Comparison of ENCODE assay signal across 19 cellular contexts in genomic region chr9:3931996-3932906, GRCh38.
DNase-seq lines count a peak whose midpoint lies in the region; ATAC-seq and TF ChIP-seq lines count a peak whose summit lies in the region.
"Had no signal": no experiment of that assay in that cellular context is flagged by ENCODE, and none has a peak within 500 bp of the region (broad histone marks: within the 10 kb centered on the region; RNA-seq: fewer than 3 reads in every experiment).

No MANE protein-coding gene starts in this region.

- no peak for DNase-seq in activated T-cell treated with anti-CD3 and anti-CD28 coated beads, Interleukin-2, amount 50 U/mL, for 4 hours
- DNase-seq in activated T-cell treated with anti-CD3 and anti-CD28 coated beads, Interleukin-2, amount 50 U/mL, for 48 hours, result no peak
- DNase-seq in RPMI7951 (ENCODE audit: low read depth) (peak; percentile 60), fibroblast of mammary gland (ENCODE audit: low read depth) (peak; percentile 76), OCI-M1 (lab: John Stamatoyannopoulos, UW) (no peak), Ammon's horn (ENCODE audit: low spot score) (no peak)
- DNase-seq: activated CD4-positive, alpha-beta T cell treated with anti-CD3 and anti-CD28 coated beads for 4 hours; activated naive CD8-positive, alpha-beta T cell treated with anti-CD3 and anti-CD28 coated beads, Interleukin-2, amount 10 ng/mL, durations not matched to agents 7 days and 5 days; cortex of kidney; gastrocnemius medialis; left cardiac atrium; naive thymus-derived CD4-positive, alpha-beta T cell; NCI-H1930; small intestine; SW 1271; upper lobe of left lung had no signal

- H3K9me3 Mint-ChIP-seq in activated T-cell treated with anti-CD3 and anti-CD28 coated beads, Interleukin-2, amount 50 U/mL, for 4 hours, result no peaks in the 10 kb centered on the region
- H3K9me3 Mint-ChIP-seq in stimulated activated naive CD8-positive, alpha-beta T cell treated with anti-CD3 and anti-CD28 coated beads, Interleukin-15, Interleukin-2, amounts not matched to agents 100 ng/mL and 50 ng/mL, for 24 hours, result no peaks in the 10 kb centered on the region
- H3K9me3 Mint-ChIP-seq: activated naive CD8-positive, alpha-beta T cell treated with anti-CD3 and anti-CD28 coated beads, Interleukin-2, amount 10 ng/mL, durations not matched to agents 7 days and 5 days; naive thymus-derived CD4-positive, alpha-beta T cell had no signal

- H3K4me3 Mint-ChIP-seq in activated T-cell treated with anti-CD3 and anti-CD28 coated beads, Interleukin-2, amount 50 U/mL, for 4 hours, result no peak overlapping the region
- H3K4me3 Mint-ChIP-seq in stimulated activated naive CD8-positive, alpha-beta T cell treated with anti-CD3 and anti-CD28 coated beads, Interleukin-15, Interleukin-2, amounts not matched to agents 100 ng/mL and 50 ng/mL, for 24 hours, result peak overlapping the region; percentile 43
- H3K4me3 Mint-ChIP-seq: activated naive CD8-positive, alpha-beta T cell treated with anti-CD3 and anti-CD28 coated beads, Interleukin-2, amount 10 ng/mL, durations not matched to agents 7 days and 5 days; naive thymus-derived CD4-positive, alpha-beta T cell had no signal

- TF ChIP-seq CTCF in fibroblast of mammary gland (conservative IDR thresholded peaks at IDR 0.05; ENCODE audit: control insufficient read depth, insufficient read depth, low read depth, low read length), result no peak

- peak; percentile 78 to 81 for ATAC-seq in activated T-cell treated with anti-CD3 and anti-CD28 coated beads, Interleukin-2, amount 50 U/mL, for 4 hours
- no peak for ATAC-seq in HG02884 (IDR thresholded peaks at IDR 0.05; ENCODE audit: unreplicated experiment)
- ATAC-seq: gastrocnemius medialis; K562; left cardiac atrium; naive thymus-derived CD4-positive, alpha-beta T cell had no signal

- H3K36me3 Mint-ChIP-seq in activated T-cell treated with anti-CD3 and anti-CD28 coated beads, Interleukin-2, amount 50 U/mL, for 4 hours (ENCODE audit: insufficient read depth), result peaks cover 3% of the 10 kb centered on the region
- H3K36me3 Mint-ChIP-seq in stimulated activated naive CD8-positive, alpha-beta T cell treated with anti-CD3 and anti-CD28 coated beads, Interleukin-15, Interleukin-2, amounts not matched to agents 100 ng/mL and 50 ng/mL, for 24 hours (ENCODE audit: low read depth), result no peaks in the 10 kb centered on the region
- H3K36me3 Mint-ChIP-seq: activated naive CD8-positive, alpha-beta T cell treated with anti-CD3 and anti-CD28 coated beads, Interleukin-2, amount 10 ng/mL, durations not matched to agents 7 days and 5 days had no signal

- H3K4me1 Mint-ChIP-seq in activated T-cell treated with anti-CD3 and anti-CD28 coated beads, Interleukin-2, amount 50 U/mL, for 4 hours (ENCODE audit: low read depth), result peaks cover 9% of the 10 kb centered on the region
- peaks cover 21% of the 10 kb centered on the region for H3K4me1 Mint-ChIP-seq in stimulated activated naive CD8-positive, alpha-beta T cell treated with anti-CD3 and anti-CD28 coated beads, Interleukin-15, Interleukin-2, amounts not matched to agents 100 ng/mL and 50 ng/mL, for 24 hours (ENCODE audit: low read depth)
- H3K4me1 Mint-ChIP-seq: activated naive CD8-positive, alpha-beta T cell treated with anti-CD3 and anti-CD28 coated beads, Interleukin-2, amount 10 ng/mL, durations not matched to agents 7 days and 5 days; naive thymus-derived CD4-positive, alpha-beta T cell had no signal

- no peak overlapping the region for H3K4me3 ChIP-seq in fibroblast of mammary gland (ENCODE audit: control insufficient read depth, low read depth, low read length)
- H3K4me3 ChIP-seq: gastrocnemius medialis, K562, upper lobe of left lung had no signal

- no peak overlapping the region for H3K27ac Mint-ChIP-seq in stimulated activated naive CD8-positive, alpha-beta T cell treated with anti-CD3 and anti-CD28 coated beads, Interleukin-15, Interleukin-2, amounts not matched to agents 100 ng/mL and 50 ng/mL, for 24 hours
- H3K27ac Mint-ChIP-seq: activated naive CD8-positive, alpha-beta T cell treated with anti-CD3 and anti-CD28 coated beads, Interleukin-2, amount 10 ng/mL, durations not matched to agents 7 days and 5 days; naive thymus-derived CD4-positive, alpha-beta T cell had no signal

- H3K27me3 Mint-ChIP-seq in activated T-cell treated with anti-CD3 and anti-CD28 coated beads, Interleukin-2, amount 50 U/mL, for 4 hours (ENCODE audit: low read depth), result peaks cover 7% of the 10 kb centered on the region
- peaks cover 7% of the 10 kb centered on the region for H3K27me3 Mint-ChIP-seq in stimulated activated naive CD8-positive, alpha-beta T cell treated with anti-CD3 and anti-CD28 coated beads, Interleukin-15, Interleukin-2, amounts not matched to agents 100 ng/mL and 50 ng/mL, for 24 hours
- H3K27me3 Mint-ChIP-seq: naive thymus-derived CD4-positive, alpha-beta T cell had no signal

Comparison
In these comparisons a context has a peak if more than half of its experiments do, and no peak if none do; other contexts are left out.
1. DNase-seq: peak in RPMI7951 (single experiment) and fibroblast of mammary gland (single experiment); none in activated T-cell treated with anti-CD3 and anti-CD28 coated beads, Interleukin-2, amount 50 U/mL, for 4 hours (single experiment), activated T-cell treated with anti-CD3 and anti-CD28 coated beads, Interleukin-2, amount 50 U/mL, for 48 hours (0 of 2), OCI-M1 (single experiment) and Ammon's horn (single experiment).